10 cellular contexts compared by ENCODE assay signal in the genomic region with DNA sequence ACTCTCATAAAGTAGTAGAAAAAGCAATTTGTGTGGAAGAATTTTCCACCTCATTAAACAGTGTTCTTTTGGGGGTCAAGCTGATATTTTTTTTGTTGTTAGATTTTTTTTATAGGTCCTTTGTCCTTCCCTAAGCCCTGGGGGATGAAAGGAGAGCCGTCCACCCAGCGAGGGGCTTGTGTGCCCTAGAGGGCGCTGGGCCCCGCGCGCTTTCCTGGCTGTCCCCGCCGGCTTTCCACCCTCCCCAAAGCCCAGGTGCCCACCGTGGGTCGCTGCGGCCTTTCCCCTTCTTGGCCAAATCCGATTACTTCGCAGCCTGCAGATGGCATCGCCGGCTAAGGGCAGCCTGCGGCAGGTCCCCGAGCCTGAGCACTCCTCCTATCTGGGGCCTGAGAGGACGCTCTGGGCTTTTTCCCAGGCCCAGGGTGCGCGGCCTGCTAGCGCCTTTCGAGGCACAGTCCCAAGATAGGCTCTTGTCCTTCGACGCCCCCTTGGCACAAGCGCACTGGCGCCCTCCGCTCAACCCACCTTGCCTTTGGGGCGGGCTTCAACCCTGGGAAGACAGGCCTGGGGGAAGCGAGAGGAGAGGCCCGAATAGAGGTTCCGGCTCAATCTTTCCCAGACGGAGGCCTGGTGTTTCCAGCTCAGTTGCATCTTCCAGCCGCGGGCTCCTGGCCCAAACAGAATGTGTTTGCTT. TPM values are rescaled to one million over a fixed set of nuclear protein-coding genes. Genes with fewer than 3 reads are reported as not detected.
DNase-seq lines count a peak whose midpoint lies in the region; ATAC-seq, FAIRE-seq and TF ChIP-seq lines count a peak whose summit lies in the region.
"Had no signal": no experiment of that assay in that cellular context is flagged by ENCODE, and none has a peak within 500 bp of the region (broad histone marks: within the 10 kb centered on the region; RNA-seq: fewer than 3 reads in every experiment).

No MANE protein-coding gene starts in this region.

- peak overlapping the region in 1 of 5 experiments; percentile 46 for H3K27ac Mint-ChIP-seq in brain
- H3K27ac Mint-ChIP-seq in nephron, result no peak overlapping the region
- H3K27ac Mint-ChIP-seq: T-helper 2 cell treated with Interferon-gamma antibody and Interleukin-4, amounts not matched to agents 5 μg/mL and 100 μg/mL, for 36 hours had no signal

- no peak overlapping the region for H3K27ac ChIP-seq in small intestine (ENCODE audit: low read depth in 1 of 2, low read length in 1 of 2)
- H3K27ac ChIP-seq: heart left ventricle had no signal

- H3K4me3 Mint-ChIP-seq in brain (peak overlapping the region in 2 of 5 experiments; percentile 40 to 46), nephron (peak overlapping the region in 2 of 3 experiments; percentile 11 to 45)
- H3K4me3 Mint-ChIP-seq: T-helper 2 cell treated with Interferon-gamma antibody and Interleukin-4, amounts not matched to agents 5 μg/mL and 100 μg/mL, for 36 hours had no signal

- H3K36me3 Mint-ChIP-seq in brain (no peaks in the 10 kb centered on the region), nephron (ENCODE audit: low read depth) (no peaks in the 10 kb centered on the region)

- DNase-seq in putamen (ENCODE audit: low spot score) (no peak), small intestine (no peak), GOT3 (lab: John Stamatoyannopoulos, UW) (no peak)
- DNase-seq: heart left ventricle had no signal

- peaks cover 15 to 51% of the 10 kb centered on the region in 2 donors for H3K27me3 ChIP-seq in small intestine (ENCODE audit: control insufficient read depth in 2 of 2, insufficient read depth in 2 of 2, low read length in 2 of 2)

- FAIRE-seq in small intestine (lab: Jason Lieb, UNC), result no peak

- H3K4me3 ChIP-seq in small intestine (ENCODE audit: low read depth in 1 of 2, low read length in 2 of 2), result no peak overlapping the region
- H3K4me3 ChIP-seq: heart left ventricle had no signal

- peaks cover 3% of the 10 kb centered on the region for H3K9me3 ChIP-seq in small intestine (ENCODE audit: control insufficient read depth, low read depth)
- H3K9me3 ChIP-seq: heart left ventricle had no signal

- no peaks in the 10 kb centered on the region for H3K36me3 ChIP-seq in small intestine (ENCODE audit: control insufficient read depth in 2 of 2, insufficient read depth in 2 of 2, low read length in 2 of 2)
- H3K36me3 ChIP-seq: heart left ventricle had no signal

- 5 to 13% (median 6%) methylated on average over 33 to 34 of the region's 34 CpGs for WGBS in small intestine, 3 donors

- peak; percentile 49 for ATAC-seq in HG02642 (IDR thresholded peaks at IDR 0.05; ENCODE audit: poor library complexity, unreplicated experiment)
- ATAC-seq in GM18861 (IDR thresholded peaks at IDR 0.05; ENCODE audit: unreplicated experiment), result no peak

- peaks cover 0 to 3% (median 0%) of the 10 kb centered on the region in 5 experiments for H3K9me3 Mint-ChIP-seq in brain
- H3K9me3 Mint-ChIP-seq in nephron, result no peaks in the 10 kb centered on the region

- H3K4me1 ChIP-seq in small intestine (ENCODE audit: control insufficient read depth in 2 of 2, insufficient read depth in 1 of 2, low read depth in 1 of 2, low read length in 1 of 2), result no peaks in the 10 kb centered on the region

- TF ChIP-seq CTCF in GM12874 (IDR thresholded peaks at IDR 0.05; ENCODE audit: insufficient read depth, low read depth, low read length) (peak; percentile 26; the same call in 1 of the 2 replicates), brain (conservative IDR thresholded peaks at IDR 0.05) (peak; percentile 20 to 57), nephron (IDR thresholded peaks at IDR 0.05; ENCODE audit: unreplicated experiment in 3 of 3) (peak in 1 of 3 experiments; percentile 34)

- peaks cover 47% of the 10 kb centered on the region for H3K4me1 Mint-ChIP-seq in brain
- peaks cover 33% of the 10 kb centered on the region for H3K4me1 Mint-ChIP-seq in nephron

- H3K27me3 Mint-ChIP-seq in brain, result peaks cover 77% of the 10 kb centered on the region
- peaks cover 78% of the 10 kb centered on the region for H3K27me3 Mint-ChIP-seq in nephron (ENCODE audit: low read depth)

RNA-seq across cellular contexts. Expression of a gene that starts 33.6 kb away (rescaled TPM):
- 18.1 TPM for polyA plus RNA-seq in brain (ENCODE audit: insufficient read depth, low read depth, low replicate concordance)
- under 1 TPM in 1 of 3 donors, not detected in 2; 0.19 TPM for polyA plus RNA-seq in small intestine

Comparison
In these comparisons a context has a peak if more than half of its experiments do, and no peak if none do; other contexts are left out.
1. RNA of a gene that starts 33.6 kb away (polyA plus RNA-seq): 18.1 TPM in brain (single experiment); 0.19 TPM in small intestine; every median in the first group is over 10 times any median in the second.